Comparison of ENCODE assay signal across 1 cellular context in genomic region chr10:96832721-96833219, GRCh38.
TF ChIP-seq lines count a peak whose summit lies in the region.

No MANE protein-coding gene starts in this region.

TF ChIP-seq in GM12878, 131 proteins besides CTCF, POLR2A, EP300 and RAD21 (continued from another document and continues in another):
- TF ChIP-seq REST (IDR thresholded peaks at IDR 0.05; ENCODE audit: low read depth, low read length) (peak; percentile 24; the same call in 1 of the 2 replicates), SUPT20H (IDR thresholded peaks at IDR 0.05; ENCODE audit: borderline replicate concordance, control insufficient read depth, low read depth, low read length) (no peak), ELK1 (IDR thresholded peaks at IDR 0.05; ENCODE audit: low read depth, low read length) (no peak), BHLHE40 (IDR thresholded peaks at IDR 0.05; ENCODE audit: borderline replicate concordance in 1 of 2, low read depth in 2 of 2, low read length in 1 of 2) (peak; percentile 79 to 95), NR2F1 (conservative IDR thresholded peaks at IDR 0.05) (peak; percentile 40; the same call in 1 of the 2 replicates), NBN (IDR thresholded peaks at IDR 0.05) (no peak), YBX1 (IDR thresholded peaks at IDR 0.05) (no peak), CHD2 (IDR thresholded peaks at IDR 0.05; ENCODE audit: borderline replicate concordance, low read depth, low read length) (peak; percentile 66; the same call in 1 of the 2 replicates), HCFC1 (IDR thresholded peaks at IDR 0.05; ENCODE audit: low read length) (peak; percentile 27; the same call in 1 of the 2 replicates), CEBPZ (IDR thresholded peaks at IDR 0.05; ENCODE audit: low read depth, low read length) (no peak), SIN3A (IDR thresholded peaks at IDR 0.05; ENCODE audit: low read depth, low read length) (peak; percentile 73), CBFB (IDR thresholded peaks at IDR 0.05; ENCODE audit: low read depth) (no peak), SMAD5 (IDR thresholded peaks at IDR 0.05; ENCODE audit: low read depth) (no peak), CHD1 (IDR thresholded peaks at IDR 0.05; ENCODE audit: low read depth, low read length) (no peak), ZBED1 (IDR thresholded peaks at IDR 0.05; ENCODE audit: borderline replicate concordance) (no peak), STAT1 (conservative IDR thresholded peaks at IDR 0.05) (no peak), SMAD1 (IDR thresholded peaks at IDR 0.05; ENCODE audit: low read depth, partially characterized antibody) (no peak), ASH2L (IDR thresholded peaks at IDR 0.05; ENCODE audit: borderline replicate concordance, low read depth) (no peak), EED (IDR thresholded peaks at IDR 0.05; ENCODE audit: low read depth) (no peak), CBX5 (IDR thresholded peaks at IDR 0.05; ENCODE audit: low read depth) (no peak), FOXM1 (IDR thresholded peaks at IDR 0.05; ENCODE audit: low read depth, low read length) (no peak), ATF3 (IDR thresholded peaks at IDR 0.05; ENCODE audit: borderline replicate concordance, extremely low read depth, low read depth, low read length) (no peak), BCLAF1 (IDR thresholded peaks at IDR 0.05) (0 out of 2 replicates have a peak, but pooled peaks have one; percentile 14), PAX5 (IDR thresholded peaks at IDR 0.05; ENCODE audit: borderline replicate concordance, low read depth, low read length) (peak; percentile 36; the same call in 1 of the 2 replicates), CUX1 (IDR thresholded peaks at IDR 0.05; ENCODE audit: insufficient replicate concordance, low read depth, low read length) (no peak), ZBTB40 (IDR thresholded peaks at IDR 0.05; ENCODE audit: borderline replicate concordance) (no peak), RUNX3 (IDR thresholded peaks at IDR 0.05; ENCODE audit: low read length) (peak; percentile 12; the same call in 1 of the 2 replicates), ZBTB4 (CRISPR knock-in tag; IDR thresholded peaks at IDR 0.05) (no peak), MXI1 (IDR thresholded peaks at IDR 0.05; ENCODE audit: low read depth, low read length) (peak; percentile 65; the same call in 1 of the 2 replicates), STAT3 (IDR thresholded peaks at IDR 0.05; ENCODE audit: low read depth, low read length) (no peak), LARP7 (IDR thresholded peaks at IDR 0.05) (peak; percentile 55)
